ENCODE assay signal across 8 cellular contexts in genomic region chr17:76500745-76501017, GRCh38. TPM values are rescaled to one million over a fixed set of nuclear protein-coding genes. Genes with fewer than 3 reads are reported as not detected.
DNase-seq lines count a peak whose midpoint lies in the region; ATAC-seq and TF ChIP-seq lines count a peak whose summit lies in the region.

No MANE protein-coding gene starts in this region.

- peak overlapping the region; percentile 86 for H3K4me2 ChIP-seq in osteoblast (ENCODE audit: insufficient read depth, low read length)

- H3K79me2 ChIP-seq in osteoblast (ENCODE audit: insufficient read depth, low read length) = peaks cover 19% of the 10 kb centered on the region

- peak overlapping the region; percentile 57 for H3K4me3 ChIP-seq in NB4 (ENCODE audit: low read depth, low read length)
- H3K4me3 ChIP-seq in endodermal cell (ENCODE audit: low read length) = peak overlapping the region; percentile 90
- H3K4me3 ChIP-seq in osteoblast (ENCODE audit: insufficient read depth, low read length) = peak overlapping the region; percentile 80

- H3K27ac Mint-ChIP-seq in endodermal cell = peak overlapping the region; percentile 26

- 0 to 1% methylated on average over 3 to 10 of the region's 10 CpGs for WGBS in endodermal cell (ENCODE audit: insufficient coverage in 1 of 2, insufficient read length in 1 of 2), 2 experiments

- peak overlapping the region; percentile 78 for H3K4me3 Mint-ChIP-seq in endodermal cell

- H3K9me3 ChIP-seq in endodermal cell (ENCODE audit: control insufficient read depth, low read length) (no peaks in the 10 kb centered on the region), osteoblast (ENCODE audit: low read depth, low read length) (no peaks in the 10 kb centered on the region)

- H3K36me3 ChIP-seq in endodermal cell (ENCODE audit: control insufficient read depth, insufficient read depth, low read length) (no peaks in the 10 kb centered on the region), osteoblast (ENCODE audit: insufficient read depth, low read length) (no peaks in the 10 kb centered on the region)

- H3K4me1 Mint-ChIP-seq in endodermal cell = peaks cover 45% of the 10 kb centered on the region

- H3K4me1 ChIP-seq in endodermal cell (ENCODE audit: control insufficient read depth, insufficient read depth, low read length) (no peaks in the 10 kb centered on the region), osteoblast (ENCODE audit: insufficient read depth, low read length) (peaks cover 36% of the 10 kb centered on the region)

- TF ChIP-seq POLR2A in NB4 (IDR thresholded peaks at IDR 0.05; ENCODE audit: extremely low read depth, insufficient read length) = no peak

- no peak for TF ChIP-seq CTCF in NB4 (IDR thresholded peaks at IDR 0.05; ENCODE audit: low read depth, low read length)
- TF ChIP-seq CTCF in endodermal cell (conservative IDR thresholded peaks at IDR 0.05) = no peak
- no peak for TF ChIP-seq CTCF in osteoblast (IDR thresholded peaks at IDR 0.05; ENCODE audit: extremely low read depth, low read depth, low read length)

- H3K27me3 ChIP-seq in endodermal cell (ENCODE audit: control insufficient read depth, insufficient read depth, low read length, poor library complexity, severe bottlenecking) = no peaks in the 10 kb centered on the region
- H3K27me3 ChIP-seq in osteoblast (ENCODE audit: insufficient read depth, low read length) = no peaks in the 10 kb centered on the region

- H3K27ac ChIP-seq in endodermal cell (ENCODE audit: low read depth, low read length) (no peak overlapping the region), osteoblast (ENCODE audit: low read depth, low read length) (peak overlapping the region; percentile 1)

- DNase-seq in NB4 (ENCODE audit: low read depth) (no peak), endodermal cell (no peak), osteoblast (ENCODE audit: insufficient read length, low spot score, missing footprints) (no peak), UCSD-AML1 (lab: John Stamatoyannopoulos, UW; ENCODE audit: unreplicated experiment) (no peak), NCI-H1436 treated with DMSO at 0.1 percent for 48 hours (lab: John Stamatoyannopoulos, UW) (no peak), kidney glomerular epithelial cell (lab: John Stamatoyannopoulos, UW) (no peak)

- H3K9me3 Mint-ChIP-seq in endodermal cell = no peaks in the 10 kb centered on the region

- ATAC-seq in GM18498 (IDR thresholded peaks at IDR 0.05; ENCODE audit: unreplicated experiment) = peak; percentile 12
- no peak for ATAC-seq in GM21367 (IDR thresholded peaks at IDR 0.05; ENCODE audit: unreplicated experiment)

- H2AFZ ChIP-seq in osteoblast (ENCODE audit: low read length) = peak overlapping the region; percentile 63

- no peaks in the 10 kb centered on the region for H3K27me3 Mint-ChIP-seq in endodermal cell (ENCODE audit: insufficient read depth)

- H4K20me1 ChIP-seq in osteoblast (ENCODE audit: insufficient read depth, low read length) = no peaks in the 10 kb centered on the region

- H3K9ac ChIP-seq in endodermal cell (ENCODE audit: extremely low read depth, low read length, poor library complexity, severe bottlenecking) = peak overlapping the region; percentile 59

- no peaks in the 10 kb centered on the region for H3K36me3 Mint-ChIP-seq in endodermal cell (ENCODE audit: low read depth)

RNA-seq across cellular contexts. Expression of gene RHBDF2, which starts 0.5 kb away (rescaled TPM):
- 10 to 100 TPM; 28.5 to 31.1 TPM for total RNA-seq in endodermal cell
- 6.1 TPM for polyA plus RNA-seq in endodermal cell (2013, experiment 1 of 2)
- 6.0 TPM for polyA plus RNA-seq in endodermal cell (2013, experiment 2 of 2)
- 7.1 and 8.3 TPM in 2 replicates for total RNA-seq in osteoblast

RNA-seq across cellular contexts. Expression of gene AANAT, which starts 33.3 kb away (rescaled TPM):
- total RNA-seq in endodermal cell = not detected
- not detected for polyA plus RNA-seq in endodermal cell (2013, experiment 1 of 2)
- polyA plus RNA-seq in endodermal cell (2013, experiment 2 of 2) = 0.29 TPM
- not detected in 2 replicates for total RNA-seq in osteoblast

RNA-seq across cellular contexts. Expression of gene CYGB, which starts 36.8 kb away (rescaled TPM):
- total RNA-seq in endodermal cell (1 to 10 TPM; 2.0 to 3.4 TPM), osteoblast (39.1 and 74.0 TPM in 2 replicates)
- polyA plus RNA-seq in endodermal cell (2013, experiment 1 of 2) = 3.3 TPM
- 2.3 TPM for polyA plus RNA-seq in endodermal cell (2013, experiment 2 of 2)

RNA-seq across cellular contexts. Expression of gene PRCD, which starts 39.2 kb away (rescaled TPM):
- total RNA-seq in endodermal cell = 1 to 10 TPM; 3.2 to 4.8 TPM
- polyA plus RNA-seq in endodermal cell (2013, experiment 1 of 2) = 0.50 TPM
- 2.2 TPM for polyA plus RNA-seq in endodermal cell (2013, experiment 2 of 2)
- 4.0 and 5.3 TPM in 2 replicates for total RNA-seq in osteoblast

RNA-seq across cellular contexts. Expression of gene UBE2O, which starts 47.7 kb away (rescaled TPM):
- 10 to 100 TPM; 45.4 to 46.5 TPM for total RNA-seq in endodermal cell
- 41.5 TPM for polyA plus RNA-seq in endodermal cell (2013, experiment 1 of 2)
- polyA plus RNA-seq in endodermal cell (2013, experiment 2 of 2) = 38.4 TPM
- 17.7 and 19.5 TPM in 2 replicates for total RNA-seq in osteoblast
